ENCODE assay signal across 18 cellular contexts in genomic region chr5:102722930-102723329, GRCh38. TPM values are rescaled to one million over a fixed set of nuclear protein-coding genes. Genes with fewer than 3 reads are reported as not detected.
A peak's percentile ranks its signal among the peaks of the same experiment; 100 is the strongest.
DNase-seq lines count a peak whose midpoint lies in the region; ATAC-seq and TF ChIP-seq lines count a peak whose summit lies in the region.
"Had no signal": no experiment of that assay in that cellular context is flagged by ENCODE, and none has a peak within 500 bp of the region (broad histone marks: within the 10 kb centered on the region; RNA-seq: fewer than 3 reads in every experiment).

No MANE protein-coding gene starts in this region.

- peaks cover 21% of the 10 kb centered on the region for H3K27me3 Mint-ChIP-seq in activated CD4-positive, alpha-beta memory T cell treated with anti-CD3 and anti-CD28 coated beads, Interleukin-2, amount 10 ng/mL, durations not matched to agents 7 days and 5 days
- peaks cover 25% of the 10 kb centered on the region for H3K27me3 Mint-ChIP-seq in activated CD4-positive, alpha-beta T cell treated with anti-CD3 and anti-CD28 coated beads, Interleukin-2, amount 10 ng/mL, durations not matched to agents 7 days and 5 days

- no peak overlapping the region for H3K9ac ChIP-seq in HCT116 (ENCODE audit: low read length)

- DNase-seq in ACHN = peak; percentile 37
- no peak for DNase-seq in HCT116 (ENCODE audit: low read depth, low spot score)
- DNase-seq in SW 1271 (lab: John Stamatoyannopoulos, UW) = peak; percentile 34 to 84
- peak; percentile 53 for DNase-seq in glomerular visceral epithelial cell (ENCODE audit: extremely low spot score)
- DNase-seq in NCI-H2171 treated with DMSO at 0.1 percent for 48 hours (lab: John Stamatoyannopoulos, UW) = no peak
- DNase-seq in activated CD4-positive, alpha-beta memory T cell treated with anti-CD3 and anti-CD28 coated beads, Interleukin-2, amount 10 ng/mL, durations not matched to agents 7 days and 5 days = no peak
- no peak for DNase-seq in activated CD4-positive, alpha-beta T cell treated with anti-CD3 and anti-CD28 coated beads, Interleukin-2, amount 10 ng/mL, durations not matched to agents 7 days and 5 days
- no peak for DNase-seq in MG63
- DNase-seq: amniotic stem cell; left lung; NCI-H1436 treated with DMSO at 0.1 percent for 48 hours; NCI-H2227 treated with DMSO at 0.1 percent for 48 hours; NK-92 treated with Interleukin-12 subunit alpha and Interleukin-12 subunit beta, amount 100 ng/mL, for 24 hours; right lobe of liver; stimulated activated CD4-positive, alpha-beta T cell treated with anti-CD3 and anti-CD28 coated beads, Interleukin-1b, Interleukin-23, amount 100 ng/mL, for 48 hours; uterus had no signal

- TF ChIP-seq CTCF in HCT116 (IDR thresholded peaks at IDR 0.05 in 2 of 3, conservative IDR thresholded peaks at IDR 0.05 in 1 of 3; ENCODE audit: borderline replicate concordance in 1 of 3, insufficient read depth in 1 of 3, low read depth in 2 of 3, low read length in 2 of 3) = no peak

- no peaks in the 10 kb centered on the region for H3K36me3 Mint-ChIP-seq in activated CD4-positive, alpha-beta memory T cell treated with anti-CD3 and anti-CD28 coated beads, Interleukin-2, amount 10 ng/mL, durations not matched to agents 7 days and 5 days (ENCODE audit: low read depth)
- H3K36me3 Mint-ChIP-seq in activated CD4-positive, alpha-beta T cell treated with anti-CD3 and anti-CD28 coated beads, Interleukin-2, amount 10 ng/mL, durations not matched to agents 7 days and 5 days (ENCODE audit: low read depth) = no peaks in the 10 kb centered on the region

- no peaks in the 10 kb centered on the region for H3K27me3 ChIP-seq in HCT116 (ENCODE audit: insufficient read depth, low read length)
- no peaks in the 10 kb centered on the region for H3K27me3 ChIP-seq in MG63
- H3K27me3 ChIP-seq: left lung, right lobe of liver, uterus had no signal

- H3K4me2 ChIP-seq in HCT116 (ENCODE audit: low read length) = peak overlapping the region; percentile 25

- H3K36me3 ChIP-seq in HCT116 (ENCODE audit: control insufficient read depth in 1 of 2, insufficient read depth in 2 of 2, low read length in 2 of 2) = no peaks in the 10 kb centered on the region
- no peaks in the 10 kb centered on the region for H3K36me3 ChIP-seq in MG63
- H3K36me3 ChIP-seq: left lung, right lobe of liver, uterus had no signal

- no peak overlapping the region for H3K27ac ChIP-seq in HCT116 (ENCODE audit: low read depth, low read length)
- H3K27ac ChIP-seq: left lung, right lobe of liver, uterus had no signal

- no peaks in the 10 kb centered on the region for H3K9me3 Mint-ChIP-seq in activated CD4-positive, alpha-beta memory T cell treated with anti-CD3 and anti-CD28 coated beads, Interleukin-2, amount 10 ng/mL, durations not matched to agents 7 days and 5 days
- H3K9me3 Mint-ChIP-seq in activated CD4-positive, alpha-beta T cell treated with anti-CD3 and anti-CD28 coated beads, Interleukin-2, amount 10 ng/mL, durations not matched to agents 7 days and 5 days = peaks cover 6% of the 10 kb centered on the region
- H3K9me3 Mint-ChIP-seq: activated T-helper 2 cell treated with anti-CD3 and anti-CD28 coated beads, Interferon-gamma antibody, Interleukin-2, Interleukin-4, amounts not matched to agents 10 μg/mL and 5 μg/mL and 100 μg/mL, durations not matched to agents 14 hours and 24 hours and 36 hours had no signal

- no peaks in the 10 kb centered on the region for H4K20me1 ChIP-seq in HCT116 (ENCODE audit: insufficient read depth)

- H3K4me3 ChIP-seq in HCT116 (replicated peaks in 1 of 2; ENCODE audit: low read depth in 1 of 2, low read length in 2 of 2) = no peak overlapping the region
- H3K4me3 ChIP-seq in MG63 = no peak overlapping the region
- H3K4me3 ChIP-seq: left lung, right lobe of liver, uterus had no signal

- H3K9me3 ChIP-seq in HCT116 (ENCODE audit: control insufficient read depth in 1 of 2, insufficient read depth in 1 of 2, low read depth in 1 of 2, low read length in 2 of 2) = no peaks in the 10 kb centered on the region
- H3K9me3 ChIP-seq in MG63 = no peaks in the 10 kb centered on the region
- H3K9me3 ChIP-seq: left lung, right lobe of liver, uterus had no signal

- in situ Hi-C loops in ACHN (cut with HindIII; ENCODE audit: low pct_ligation_motif_present, low pct_unique_long_range_greater_than_20kb, low sequenced_read_pairs) = no loop called here

- POLR2A ChIA-PET in HCT116 (lab: Charles Lee) = no interaction called here
- POLR2A ChIA-PET in activated CD4-positive, alpha-beta memory T cell treated with anti-CD3 and anti-CD28 coated beads, Interleukin-2, amount 10 ng/mL, durations not matched to agents 7 days and 5 days (lab: Charles Lee) = no interaction called here
- POLR2A ChIA-PET in activated CD4-positive, alpha-beta T cell treated with anti-CD3 and anti-CD28 coated beads, Interleukin-2, amount 10 ng/mL, durations not matched to agents 7 days and 5 days (lab: Charles Lee) = no interaction called here

- RAD21 ChIA-PET in HCT116 (lab: Charles Lee; ENCODE audit: low non-redundant PET in 1 of 2, low total read pairs in 2 of 2, uncharacterized antibody in 2 of 2, unreplicated experiment in 2 of 2) = no interaction called here

- no TSS peak for BruUV-seq in HCT116 (replicated peaks; lab: Mats Ljungman, UMichigan)

- H3K27ac Mint-ChIP-seq in activated CD4-positive, alpha-beta memory T cell treated with anti-CD3 and anti-CD28 coated beads, Interleukin-2, amount 10 ng/mL, durations not matched to agents 7 days and 5 days = no peak overlapping the region
- no peak overlapping the region for H3K27ac Mint-ChIP-seq in activated CD4-positive, alpha-beta T cell treated with anti-CD3 and anti-CD28 coated beads, Interleukin-2, amount 10 ng/mL, durations not matched to agents 7 days and 5 days
- H3K27ac Mint-ChIP-seq: activated T-helper 2 cell treated with anti-CD3 and anti-CD28 coated beads, Interferon-gamma antibody, Interleukin-2, Interleukin-4, amounts not matched to agents 10 μg/mL and 5 μg/mL and 100 μg/mL, durations not matched to agents 14 hours and 24 hours and 36 hours had no signal

- H3K4me1 Mint-ChIP-seq in activated CD4-positive, alpha-beta memory T cell treated with anti-CD3 and anti-CD28 coated beads, Interleukin-2, amount 10 ng/mL, durations not matched to agents 7 days and 5 days = no peaks in the 10 kb centered on the region
- H3K4me1 Mint-ChIP-seq in activated CD4-positive, alpha-beta T cell treated with anti-CD3 and anti-CD28 coated beads, Interleukin-2, amount 10 ng/mL, durations not matched to agents 7 days and 5 days = no peaks in the 10 kb centered on the region

- H3K79me2 ChIP-seq in HCT116 (ENCODE audit: insufficient read depth, low read length) = no peaks in the 10 kb centered on the region

- no peak for TF ChIP-seq RAD21 in HCT116 (IDR thresholded peaks at IDR 0.05; ENCODE audit: low read depth)

- intact Hi-C loops in HCT116 (cut with micrococcal nuclease) = no loop called here

- peak overlapping the region; percentile 30 for H2AFZ ChIP-seq in HCT116 (ENCODE audit: low read depth, low read length, poor library complexity, severe bottlenecking)

- no peak for TF ChIP-seq POLR2A in HCT116 (IDR thresholded peaks at IDR 0.05; ENCODE audit: borderline replicate concordance, extremely low read depth, insufficient read depth, insufficient read length)

- H3K9me2 ChIP-seq in HCT116 (ENCODE audit: insufficient read depth) = no peaks in the 10 kb centered on the region

- ATAC-seq in HCT116 = no peak
- ATAC-seq: activated CD4-positive, CD25-positive, alpha-beta regulatory T cell treated with anti-CD3 and anti-CD28 coated beads, Interleukin-2, amount 50 U/mL, for 24 hours; left lung; right lobe of liver had no signal

- H3K4me1 ChIP-seq in HCT116 (ENCODE audit: control insufficient read depth in 1 of 2, insufficient read depth in 2 of 2, low read length in 2 of 2) = peaks cover 10 to 28% of the 10 kb centered on the region in 2 experiments
- H3K4me1 ChIP-seq: left lung, right lobe of liver, uterus had no signal

- CTCF ChIA-PET in HCT116 (lab: Charles Lee) = interaction anchor here (0.6 kb wide), 1 partner anchor 202 kb away, joined by 3 read pairs; no protein-coding TSS in a partner anchor
- CTCF ChIA-PET in activated CD4-positive, alpha-beta memory T cell treated with anti-CD3 and anti-CD28 coated beads, Interleukin-2, amount 10 ng/mL, durations not matched to agents 7 days and 5 days (lab: Charles Lee) = no interaction called here
- CTCF ChIA-PET in activated CD4-positive, alpha-beta T cell treated with anti-CD3 and anti-CD28 coated beads, Interleukin-2, amount 10 ng/mL, durations not matched to agents 7 days and 5 days (lab: Charles Lee) = no interaction called here

- H3K4me3 Mint-ChIP-seq in activated CD4-positive, alpha-beta memory T cell treated with anti-CD3 and anti-CD28 coated beads, Interleukin-2, amount 10 ng/mL, durations not matched to agents 7 days and 5 days = no peak overlapping the region
- H3K4me3 Mint-ChIP-seq in activated CD4-positive, alpha-beta T cell treated with anti-CD3 and anti-CD28 coated beads, Interleukin-2, amount 10 ng/mL, durations not matched to agents 7 days and 5 days = no peak overlapping the region

TF ChIP-seq in HCT116, 20 proteins besides CTCF, POLR2A, EP300 and RAD21:
- TF ChIP-seq ZFX (IDR thresholded peaks at IDR 0.05) = no peak
- no peak for TF ChIP-seq SRF (IDR thresholded peaks at IDR 0.05; ENCODE audit: low read depth)

RNA-seq across cellular contexts. Expression of gene PAM, which starts 32.2 kb away (rescaled TPM):
- total RNA-seq in HCT116 (2021; ENCODE audit: unreplicated experiment) = 257 TPM
- polyA plus RNA-seq in HCT116 (2012) = 115 and 142 TPM in 2 replicates
- total RNA-seq in activated CD4-positive, alpha-beta memory T cell treated with anti-CD3 and anti-CD28 coated beads, Interleukin-2, amount 10 ng/mL, durations not matched to agents 7 days and 5 days = 10 to 100 TPM; 45.8 to 46.2 TPM
- total RNA-seq in activated CD4-positive, alpha-beta T cell treated with anti-CD3 and anti-CD28 coated beads, Interleukin-2, amount 10 ng/mL, durations not matched to agents 7 days and 5 days = 10 to 100 TPM; 15.0 to 15.9 TPM
- 119 and 122 TPM in 2 replicates for total RNA-seq in MG63 (2014; rRNA removed; shearing (Covaris generic); ENCODE audit: low replicate concordance)

Comparison
In these comparisons a context has a peak if more than half of its experiments do, and no peak if none do; other contexts are left out.
1. DNase-seq: peak in ACHN (single experiment), SW 1271 (2 of 2) and glomerular visceral epithelial cell (single experiment); none in HCT116 (single experiment), NCI-H2171 treated with DMSO at 0.1 percent for 48 hours (single experiment), activated CD4-positive, alpha-beta memory T cell treated with anti-CD3 and anti-CD28 coated beads, Interleukin-2, amount 10 ng/mL, durations not matched to agents 7 days and 5 days (single experiment), activated CD4-positive, alpha-beta T cell treated with anti-CD3 and anti-CD28 coated beads, Interleukin-2, amount 10 ng/mL, durations not matched to agents 7 days and 5 days (single experiment) and MG63 (single experiment).